16 cellular contexts compared by ENCODE assay signal in the genomic region with DNA sequence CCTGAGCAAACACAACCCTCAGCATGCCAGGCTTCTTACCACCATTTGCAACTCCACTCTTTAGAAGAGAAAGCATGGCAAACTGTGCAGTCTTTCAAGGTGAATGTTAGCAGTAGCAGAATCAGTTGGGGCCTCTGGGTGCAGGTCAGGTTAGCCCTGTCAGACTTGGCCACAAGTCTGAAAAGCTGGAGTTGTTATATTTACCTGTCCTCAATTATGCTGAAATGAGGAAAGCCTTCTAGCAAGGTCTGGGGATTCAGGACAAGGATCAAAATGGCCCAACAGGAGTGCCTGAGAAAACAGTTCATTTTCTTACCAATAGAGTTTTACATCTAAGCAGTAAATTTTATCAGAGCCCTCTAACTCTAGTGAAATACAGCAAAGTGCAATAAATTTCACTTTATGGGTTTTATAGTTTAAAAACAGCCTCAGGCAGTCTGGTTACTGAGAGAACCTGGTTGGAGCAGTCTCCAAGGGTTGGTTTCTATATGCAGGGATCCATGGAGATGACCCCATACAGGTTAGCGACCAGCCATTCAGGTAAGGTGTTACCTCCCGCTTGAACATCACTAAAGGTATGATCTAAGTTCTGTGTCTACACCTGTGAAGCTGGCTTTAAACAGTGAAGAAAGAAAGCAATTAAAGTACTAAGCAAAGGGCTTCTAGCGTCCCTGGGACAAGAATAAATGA.
DNase-seq lines count a peak whose midpoint lies in the region; ATAC-seq and TF ChIP-seq lines count a peak whose summit lies in the region.
"Had no signal": no experiment of that assay in that cellular context is flagged by ENCODE, and none has a peak within 500 bp of the region (broad histone marks: within the 10 kb centered on the region; RNA-seq: fewer than 3 reads in every experiment).

No MANE protein-coding gene starts in this region.

- H3K9me3 Mint-ChIP-seq in GM23338 (no peaks in the 10 kb centered on the region; the same call in 2 of the 3 replicates), immature natural killer cell (peaks cover 0 to 10% (median 0%) of the 10 kb centered on the region in 6 donors)
- H3K9me3 Mint-ChIP-seq: H9 had no signal

- peaks cover 13% of the 10 kb centered on the region; the same call in 1 of the 2 replicates for H3K9me2 ChIP-seq in GM23338 (ENCODE audit: insufficient read depth)

- no peaks in the 10 kb centered on the region for H3F3A ChIP-seq in GM23338 (replicated peaks; ENCODE audit: low read depth)

- H3K27me3 Mint-ChIP-seq in GM23338 (ENCODE audit: insufficient read depth, low read depth, poor library complexity) (peaks cover 2% of the 10 kb centered on the region), immature natural killer cell (ENCODE audit: low read depth in 3 of 3) (peaks cover 0 to 3% (median 3%) of the 10 kb centered on the region in 3 donors)
- H3K27me3 Mint-ChIP-seq: CD4-positive, alpha-beta memory T cell had no signal

- TF ChIP-seq CTCF in GM23338 (conservative IDR thresholded peaks at IDR 0.05; ENCODE audit: low read depth in 2 of 2) (no peak), HEK293 (tag by site-specific recombination; IDR thresholded peaks at IDR 0.05) (no peak), VCaP (conservative IDR thresholded peaks at IDR 0.05) (no peak)

- POLR2A ChIA-PET in HEK293 (lab: Yijun Ruan, JAX) = no interaction called here

- no peak for ATAC-seq in GM23338
- peak; percentile 63 for ATAC-seq in left lobe of liver
- ATAC-seq in HG02970 (IDR thresholded peaks at IDR 0.05; ENCODE audit: low FRiP score, unreplicated experiment) = no peak
- ATAC-seq in HG03135 (IDR thresholded peaks at IDR 0.05; ENCODE audit: unreplicated experiment) = no peak
- ATAC-seq: HCT116 had no signal

- H3K27me3 ChIP-seq in GM23338 (ENCODE audit: insufficient read depth) = no peaks in the 10 kb centered on the region

- H3K4me1 Mint-ChIP-seq in GM23338 = no peaks in the 10 kb centered on the region
- no peaks in the 10 kb centered on the region for H3K4me1 Mint-ChIP-seq in immature natural killer cell
- H3K4me1 Mint-ChIP-seq: CD4-positive, alpha-beta memory T cell had no signal

- CTCF ChIA-PET in HEK293 (lab: Yijun Ruan, JAX) = interaction anchor here (0.6 kb wide), 1 partner anchor 204 kb away, joined by 3 read pairs; no protein-coding TSS in a partner anchor

- no peaks in the 10 kb centered on the region for H3K36me3 Mint-ChIP-seq in GM23338 (ENCODE audit: low read depth)
- H3K36me3 Mint-ChIP-seq in immature natural killer cell = no peaks in the 10 kb centered on the region
- H3K36me3 Mint-ChIP-seq: CD4-positive, alpha-beta memory T cell had no signal

- H3K4me1 ChIP-seq in GM23338 (ENCODE audit: insufficient read depth) = no peaks in the 10 kb centered on the region
- no peaks in the 10 kb centered on the region for H3K4me1 ChIP-seq in HEK293 (ENCODE audit: control insufficient read depth, insufficient read depth, low read length)

- H3K4me3 Mint-ChIP-seq in GM23338 (no peak overlapping the region), immature natural killer cell (no peak overlapping the region)
- H3K4me3 Mint-ChIP-seq: CD4-positive, alpha-beta memory T cell; H9 had no signal

- H3K4me3 ChIP-seq in GM23338 = no peak overlapping the region
- H3K4me3 ChIP-seq in HEK293 (ENCODE audit: low read depth, low read length) = no peak overlapping the region
- H3K4me3 ChIP-seq: GM23248 had no signal

- no peak overlapping the region for H3K27ac Mint-ChIP-seq in GM23338
- no peak overlapping the region for H3K27ac Mint-ChIP-seq in immature natural killer cell
- H3K27ac Mint-ChIP-seq: CD4-positive, alpha-beta memory T cell; H9 had no signal

- H3K9me3 ChIP-seq in HEK293 (ENCODE audit: control insufficient read depth, insufficient read depth, low read depth, low read length) = no peaks in the 10 kb centered on the region

- DNase-seq in GM23338 (ENCODE audit: low spot score) (no peak), left lobe of liver (ENCODE audit: low spot score) (no peak), DMS53 (lab: John Stamatoyannopoulos, UW) (no peak), immature natural killer cell (no peak)
- DNase-seq: C1 segment of cervical spinal cord; Calu3; CD4-positive, alpha-beta memory T cell; COR-L47; DND-41; GM23248; H9 had no signal

- H3K27ac ChIP-seq in GM23338 (ENCODE audit: low read depth) = no peak overlapping the region
- H3K27ac ChIP-seq in HEK293 (ENCODE audit: extremely low read depth, low read depth, low read length) = no peak overlapping the region
- peak overlapping the region; percentile 46 for H3K27ac ChIP-seq in VCaP
- H3K27ac ChIP-seq: GM23248 had no signal

- H3K4me2 ChIP-seq in GM23338 = no peak overlapping the region

- peak overlapping the region; percentile 67; the same call in 1 of the 2 replicates for H2AFZ ChIP-seq in GM23338
- H2AFZ ChIP-seq: GM23248 had no signal

- no peaks in the 10 kb centered on the region for H4K20me1 ChIP-seq in GM23338 (replicated peaks; ENCODE audit: insufficient read depth)

- H3K36me3 ChIP-seq in GM23338 (ENCODE audit: insufficient read depth) (no peaks in the 10 kb centered on the region), HEK293 (ENCODE audit: control insufficient read depth in 2 of 2, insufficient read depth in 1 of 2, low read length in 2 of 2) (no peaks in the 10 kb centered on the region)

- no peaks in the 10 kb centered on the region for H3K79me2 ChIP-seq in GM23338 (replicated peaks; ENCODE audit: insufficient read depth)

TF ChIP-seq in GM23338, 12 proteins besides CTCF, POLR2A, EP300 and RAD21:
- TF ChIP-seq JUNB (IDR thresholded peaks at IDR 0.05; ENCODE audit: unreplicated experiment) (no peak), EZH2phosphoT487 (IDR thresholded peaks at IDR 0.05; ENCODE audit: unreplicated experiment) (no peak), ZNF114 (CRISPR knock-in tag; IDR thresholded peaks at IDR 0.05) (no peak), EZH2 (IDR thresholded peaks at IDR 0.05; ENCODE audit: low read depth, unreplicated experiment) (no peak), ZNF331 (CRISPR knock-in tag; IDR thresholded peaks at IDR 0.05; ENCODE audit: low read depth) (no peak), CREB1 (CRISPR knock-in tag; IDR thresholded peaks at IDR 0.05; ENCODE audit: low read depth) (no peak), NANOG (IDR thresholded peaks at IDR 0.05; ENCODE audit: borderline replicate concordance) (no peak), POLR2AphosphoS5 (IDR thresholded peaks at IDR 0.05; ENCODE audit: low read depth) (no peak)
- TF ChIP-seq, protein P1, sequence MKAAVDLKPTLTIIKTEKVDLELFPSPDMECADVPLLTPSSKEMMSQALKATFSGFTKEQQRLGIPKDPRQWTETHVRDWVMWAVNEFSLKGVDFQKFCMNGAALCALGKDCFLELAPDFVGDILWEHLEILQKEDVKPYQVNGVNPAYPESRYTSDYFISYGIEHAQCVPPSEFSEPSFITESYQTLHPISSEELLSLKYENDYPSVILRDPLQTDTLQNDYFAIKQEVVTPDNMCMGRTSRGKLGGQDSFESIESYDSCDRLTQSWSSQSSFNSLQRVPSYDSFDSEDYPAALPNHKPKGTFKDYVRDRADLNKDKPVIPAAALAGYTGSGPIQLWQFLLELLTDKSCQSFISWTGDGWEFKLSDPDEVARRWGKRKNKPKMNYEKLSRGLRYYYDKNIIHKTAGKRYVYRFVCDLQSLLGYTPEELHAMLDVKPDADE (IDR thresholded peaks at IDR 0.05) = no peak

TF ChIP-seq in HEK293, 187 proteins besides CTCF, POLR2A, EP300 and RAD21:
- TF ChIP-seq, protein P2, sequence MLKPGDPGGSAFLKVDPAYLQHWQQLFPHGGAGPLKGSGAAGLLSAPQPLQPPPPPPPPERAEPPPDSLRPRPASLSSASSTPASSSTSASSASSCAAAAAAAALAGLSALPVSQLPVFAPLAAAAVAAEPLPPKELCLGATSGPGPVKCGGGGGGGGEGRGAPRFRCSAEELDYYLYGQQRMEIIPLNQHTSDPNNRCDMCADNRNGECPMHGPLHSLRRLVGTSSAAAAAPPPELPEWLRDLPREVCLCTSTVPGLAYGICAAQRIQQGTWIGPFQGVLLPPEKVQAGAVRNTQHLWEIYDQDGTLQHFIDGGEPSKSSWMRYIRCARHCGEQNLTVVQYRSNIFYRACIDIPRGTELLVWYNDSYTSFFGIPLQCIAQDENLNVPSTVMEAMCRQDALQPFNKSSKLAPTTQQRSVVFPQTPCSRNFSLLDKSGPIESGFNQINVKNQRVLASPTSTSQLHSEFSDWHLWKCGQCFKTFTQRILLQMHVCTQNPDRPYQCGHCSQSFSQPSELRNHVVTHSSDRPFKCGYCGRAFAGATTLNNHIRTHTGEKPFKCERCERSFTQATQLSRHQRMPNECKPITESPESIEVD (tag by site-specific recombination; IDR thresholded peaks at IDR 0.05) = peak; percentile 51
- no peak for TF ChIP-seq ZSCAN16 (tag by site-specific recombination; IDR thresholded peaks at IDR 0.05)
